Comparison of ENCODE assay signal across 2 cellular contexts in the genomic region with DNA sequence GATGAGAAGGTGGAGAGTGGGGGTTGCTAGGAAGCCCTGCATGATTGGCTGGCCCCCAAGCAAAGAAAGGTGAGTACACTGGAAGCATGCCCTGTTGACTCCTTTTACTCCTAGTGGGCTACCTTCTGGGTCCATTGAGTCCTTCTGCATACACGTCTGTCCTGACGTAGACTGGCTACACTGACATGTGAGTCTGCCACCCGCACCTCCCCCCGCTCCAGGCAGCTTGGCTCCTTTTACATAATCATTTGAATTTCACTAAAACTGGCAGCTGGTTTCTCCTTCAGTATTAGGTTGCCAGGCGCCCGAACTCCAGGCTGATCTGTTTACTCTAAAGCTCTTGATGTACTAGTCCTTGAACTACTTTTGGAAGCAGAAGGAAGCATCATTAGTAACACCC.
A peak's percentile ranks its signal among the peaks of the same experiment; 100 is the strongest.
TF ChIP-seq lines count a peak whose summit lies in the region.

No MANE protein-coding gene starts in this region.

TF ChIP-seq in K562, 482 proteins besides CTCF, POLR2A, EP300 and RAD21:
- TF ChIP-seq ZNF695 (CRISPR knock-in tag; IDR thresholded peaks at IDR 0.05) (no peak), RBFOX2 (IDR thresholded peaks at IDR 0.05; ENCODE audit: low read depth, low read length) (peak; percentile 13; the same call in 1 of the 2 replicates)

TF ChIP-seq in SK-N-SH treated with all-trans-retinoic acid at 6 μM for 48 hours, 23 proteins besides CTCF, POLR2A, EP300 and RAD21:
- no peak for TF ChIP-seq ISL1 (CRISPR knock-in tag; IDR thresholded peaks at IDR 0.05)
- TF ChIP-seq RARB (CRISPR knock-in tag; IDR thresholded peaks at IDR 0.05) = no peak
- TF ChIP-seq SNAI2 (CRISPR knock-in tag; IDR thresholded peaks at IDR 0.05) = no peak
- no peak for TF ChIP-seq ZFP3 (CRISPR knock-in tag; IDR thresholded peaks at IDR 0.05)
- TF ChIP-seq TCF4 (CRISPR knock-in tag; IDR thresholded peaks at IDR 0.05; ENCODE audit: borderline replicate concordance) = no peak
- TF ChIP-seq GLIS3 (CRISPR knock-in tag; IDR thresholded peaks at IDR 0.05) = no peak
- TF ChIP-seq ZFP30 (CRISPR knock-in tag; IDR thresholded peaks at IDR 0.05) = no peak
- TF ChIP-seq ZNF70 (CRISPR knock-in tag; IDR thresholded peaks at IDR 0.05) = no peak
